ENCODE assay signal across 1 cellular context in the genomic region with DNA sequence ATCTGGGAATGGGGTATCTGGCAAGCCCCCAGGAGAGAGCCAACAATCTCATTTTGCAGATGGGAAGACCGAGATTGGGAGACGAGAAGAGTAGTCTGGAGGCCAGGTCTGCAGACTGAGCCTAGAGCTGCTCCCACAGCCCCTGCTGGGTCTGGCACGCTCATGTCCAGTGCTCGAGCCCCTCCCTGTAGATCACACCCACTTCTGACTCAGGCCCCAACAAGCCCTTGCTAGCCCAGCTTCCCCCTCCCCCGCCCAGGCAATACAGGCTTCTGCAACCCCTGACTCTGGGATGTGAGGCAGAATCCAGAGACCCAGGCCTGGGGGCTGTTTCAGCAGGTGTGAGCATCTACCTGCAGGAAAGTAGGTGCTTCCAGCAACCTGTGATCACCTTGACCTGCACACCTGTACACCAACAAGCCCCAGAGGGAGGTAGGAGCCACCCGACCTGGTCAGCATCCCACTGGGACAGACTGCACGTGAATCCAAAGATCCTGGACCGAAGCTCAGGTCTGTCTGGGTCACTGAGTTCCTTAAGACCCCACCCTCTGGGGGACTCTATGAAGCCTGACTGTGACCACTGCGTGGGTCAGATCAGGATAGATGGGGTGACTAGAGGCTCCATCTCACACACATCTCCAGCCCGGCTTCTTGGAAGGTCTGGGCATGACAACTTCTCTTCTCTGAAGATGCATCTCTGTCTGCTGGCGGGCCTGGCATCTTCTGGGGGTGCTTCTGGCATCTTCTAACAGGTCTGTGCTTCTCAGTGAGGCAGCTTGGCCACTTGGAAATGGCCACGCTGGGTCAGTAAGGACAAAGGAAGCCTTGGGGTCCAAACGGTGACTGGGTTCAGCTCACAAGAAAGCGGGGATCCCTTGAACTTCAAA.
TF ChIP-seq lines count a peak whose summit lies in the region.

No MANE protein-coding gene starts in this region.

TF ChIP-seq in A549, 52 proteins besides CTCF, POLR2A, EP300 and RAD21 (continued from another document):
- TF ChIP-seq, protein P1, sequence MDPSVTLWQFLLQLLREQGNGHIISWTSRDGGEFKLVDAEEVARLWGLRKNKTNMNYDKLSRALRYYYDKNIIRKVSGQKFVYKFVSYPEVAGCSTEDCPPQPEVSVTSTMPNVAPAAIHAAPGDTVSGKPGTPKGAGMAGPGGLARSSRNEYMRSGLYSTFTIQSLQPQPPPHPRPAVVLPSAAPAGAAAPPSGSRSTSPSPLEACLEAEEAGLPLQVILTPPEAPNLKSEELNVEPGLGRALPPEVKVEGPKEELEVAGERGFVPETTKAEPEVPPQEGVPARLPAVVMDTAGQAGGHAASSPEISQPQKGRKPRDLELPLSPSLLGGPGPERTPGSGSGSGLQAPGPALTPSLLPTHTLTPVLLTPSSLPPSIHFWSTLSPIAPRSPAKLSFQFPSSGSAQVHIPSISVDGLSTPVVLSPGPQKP (IDR thresholded peaks at IDR 0.05; ENCODE audit: low read depth, low read length), result no peak
- TF ChIP-seq ZFP36 (IDR thresholded peaks at IDR 0.05; ENCODE audit: borderline replicate concordance, partially characterized antibody), result no peak
